In genomic region chr16:30894540-30895368, GRCh38 we compare ENCODE assay signal across 8 cellular contexts. TPM values are rescaled to one million over a fixed set of nuclear protein-coding genes. Genes with fewer than 3 reads are reported as not detected.
DNase-seq lines count a peak whose midpoint lies in the region; ATAC-seq and TF ChIP-seq lines count a peak whose summit lies in the region.

No MANE protein-coding gene starts in this region.

- peak overlapping the region; percentile 99 for H3K18ac ChIP-seq in neuronal stem cell (ENCODE audit: low read length)

- H2BK12ac ChIP-seq in neuronal stem cell (ENCODE audit: low read length): no peak overlapping the region

- no CpG with 5 or more reads among the region's 16 CpGs for WGBS in neuronal stem cell (ENCODE audit: extremely low coverage in 2 of 2, insufficient read length in 2 of 2, insufficient replicate concordance in 1 of 2), 2 donors

- H3K4me3 ChIP-seq in NT2/D1 (ENCODE audit: insufficient read length, low read depth) (peak overlapping the region; percentile 65), neuronal stem cell (ENCODE audit: low read length in 2 of 2) (peak overlapping the region; percentile 82 to 93)

- POLR2A ChIA-PET in CD4-positive, alpha-beta T cell (lab: Charles Lee): interaction anchor here (2.3 kb wide), 1 partner anchor 20 kb away, joined by 11 read pairs; no protein-coding TSS in a partner anchor

- peak overlapping the region; percentile 93 for H2AFZ ChIP-seq in neuronal stem cell (ENCODE audit: low read length)

- H3K9me3 Mint-ChIP-seq in CD4-positive, alpha-beta T cell: no peaks in the 10 kb centered on the region
- no peaks in the 10 kb centered on the region for H3K9me3 Mint-ChIP-seq in effector memory CD8-positive, alpha-beta T cell

- H3K23ac ChIP-seq in neuronal stem cell (ENCODE audit: low read depth, low read length, poor library complexity): no peak overlapping the region

- peaks cover 6% of the 10 kb centered on the region for H3K79me1 ChIP-seq in neuronal stem cell (ENCODE audit: low read depth, low read length)

- peaks cover 14% of the 10 kb centered on the region for H3K36me3 Mint-ChIP-seq in CD4-positive, alpha-beta T cell (ENCODE audit: low read depth)
- H3K36me3 Mint-ChIP-seq in effector memory CD8-positive, alpha-beta T cell (ENCODE audit: insufficient read depth): peaks cover 29% of the 10 kb centered on the region

- H3K27ac ChIP-seq in CD4-positive, alpha-beta T cell (ENCODE audit: low read depth, low read length): peak overlapping the region; percentile 73
- peak overlapping the region; percentile 50 for H3K27ac ChIP-seq in neuronal stem cell (replicated peaks; ENCODE audit: low read length)

- peak overlapping the region; percentile 88 for H4K8ac ChIP-seq in neuronal stem cell (ENCODE audit: low read depth, low read length)

- intact Hi-C loops in CD4-positive, alpha-beta T cell (cut with DNase I, micrococcal nuclease): loop anchor here (1.0 to 2.0 kb wide), 2 partner anchors 19 to 20 kb away; no protein-coding TSS in a partner anchor

- H2BK5ac ChIP-seq in neuronal stem cell (ENCODE audit: low read length): peak overlapping the region; percentile 42

- H3K36me3 ChIP-seq in NT2/D1 (ENCODE audit: insufficient read depth, insufficient read length, low read length): peaks cover 14% of the 10 kb centered on the region
- peaks cover 4 to 25% of the 10 kb centered on the region in 2 donors for H3K36me3 ChIP-seq in neuronal stem cell (replicated peaks in 1 of 2; ENCODE audit: control insufficient read depth in 2 of 2, insufficient read depth in 2 of 2, low read length in 2 of 2)

- H3K9ac ChIP-seq in NT2/D1 (ENCODE audit: insufficient read length, low read depth) (peak overlapping the region; percentile 80), neuronal stem cell (ENCODE audit: low read depth, low read length, poor library complexity) (peak overlapping the region; percentile 95)

- H3K4me1 Mint-ChIP-seq in CD4-positive, alpha-beta T cell (ENCODE audit: low read depth): peaks cover 49% of the 10 kb centered on the region
- H3K4me1 Mint-ChIP-seq in effector memory CD8-positive, alpha-beta T cell (ENCODE audit: low read depth in 2 of 2): peaks cover 24 to 30% of the 10 kb centered on the region in 2 donors

- H3K4me1 ChIP-seq in NT2/D1 (ENCODE audit: insufficient read depth, insufficient read length): peaks cover 8% of the 10 kb centered on the region
- peaks cover 16 to 20% of the 10 kb centered on the region in 2 donors for H3K4me1 ChIP-seq in neuronal stem cell (ENCODE audit: control insufficient read depth in 2 of 2, insufficient read depth in 1 of 2, low read depth in 1 of 2, low read length in 2 of 2)

- peak overlapping the region; percentile 88 for H2BK15ac ChIP-seq in neuronal stem cell (ENCODE audit: low read length)

- H3K4me2 ChIP-seq in neuronal stem cell (ENCODE audit: insufficient read depth, low read length, poor library complexity, severe bottlenecking): peak overlapping the region; percentile 78

- CTCF ChIA-PET in CD4-positive, alpha-beta T cell (lab: Charles Lee): interaction anchor here (2.4 kb wide), 1 partner anchor 50 kb away, joined by 13 read pairs; no protein-coding TSS in a partner anchor

- H3K9me3 ChIP-seq in CD4-positive, alpha-beta T cell (ENCODE audit: control insufficient read depth, low read length): no peaks in the 10 kb centered on the region
- H3K9me3 ChIP-seq in NT2/D1 (ENCODE audit: insufficient read depth, low read length) (no peaks in the 10 kb centered on the region), neuronal stem cell (replicated peaks in 1 of 2; ENCODE audit: control insufficient read depth in 2 of 2, insufficient read depth in 1 of 2, low read depth in 1 of 2, low read length in 2 of 2) (no peaks in the 10 kb centered on the region)

- H3K4ac ChIP-seq in neuronal stem cell (ENCODE audit: low read length): no peak overlapping the region

- no peak overlapping the region for H4K91ac ChIP-seq in neuronal stem cell (ENCODE audit: low read depth, low read length, poor library complexity)

- DNase-seq in CD4-positive, alpha-beta T cell: no peak
- DNase-seq in NT2/D1 (ENCODE audit: low read depth, low spot score) (no peak), neuronal stem cell (ENCODE audit: low spot score) (no peak), NCI-H1092 (lab: John Stamatoyannopoulos, UW) (no peak), SHP77 (lab: John Stamatoyannopoulos, UW) (no peak)
- no peak for DNase-seq in effector memory CD8-positive, alpha-beta T cell
- no peak for DNase-seq in stimulated activated CD4-positive, alpha-beta T cell treated with anti-CD3 and anti-CD28 coated beads, Interleukin-15, amount 100 ng/mL, for 24 hours

- peak overlapping the region; percentile 88 for H3K4me3 Mint-ChIP-seq in CD4-positive, alpha-beta T cell
- peak overlapping the region; percentile 67 to 83 for H3K4me3 Mint-ChIP-seq in effector memory CD8-positive, alpha-beta T cell

- H2BK120ac ChIP-seq in neuronal stem cell (ENCODE audit: low read depth, low read length): no peak overlapping the region

- H3K27me3 ChIP-seq in CD4-positive, alpha-beta T cell (ENCODE audit: control insufficient read depth, insufficient read depth, low read length): no peaks in the 10 kb centered on the region
- H3K27me3 ChIP-seq in NT2/D1 (ENCODE audit: insufficient read depth, insufficient read length) (peaks cover 13% of the 10 kb centered on the region), neuronal stem cell (ENCODE audit: control insufficient read depth in 3 of 3, insufficient read depth in 3 of 3, low read depth in 1 of 3, low read length in 3 of 3) (no peaks in the 10 kb centered on the region)

- peak overlapping the region; percentile 79 for H3K14ac ChIP-seq in neuronal stem cell (ENCODE audit: low read length)

- no peak for ATAC-seq in CD4-positive, alpha-beta T cell (ENCODE audit: poor library complexity)
- no peak for ATAC-seq in effector memory CD8-positive, alpha-beta T cell (replicated peaks)
- no peak for ATAC-seq in HG03280 (IDR thresholded peaks at IDR 0.05; ENCODE audit: unreplicated experiment)

- H3K27me3 Mint-ChIP-seq in CD4-positive, alpha-beta T cell: no peaks in the 10 kb centered on the region
- H3K27me3 Mint-ChIP-seq in effector memory CD8-positive, alpha-beta T cell: no peaks in the 10 kb centered on the region

- no peak overlapping the region for H2AK5ac ChIP-seq in neuronal stem cell (ENCODE audit: low read depth, low read length)

- H3K27ac Mint-ChIP-seq in CD4-positive, alpha-beta T cell: peak overlapping the region; percentile 71
- peak overlapping the region in 1 of 2 donors; percentile 29 for H3K27ac Mint-ChIP-seq in effector memory CD8-positive, alpha-beta T cell

- no peak for TF ChIP-seq CTCF in CD4-positive, alpha-beta T cell (IDR thresholded peaks at IDR 0.05)

RNA-seq across cellular contexts. Expression of gene BCL7C, which starts 0.9 kb away (rescaled TPM):
- total RNA-seq in CD4-positive, alpha-beta T cell: 10 to 100 TPM; 17.8 to 19.1 TPM
- 27.1 TPM for polyA plus RNA-seq in neuronal stem cell (2013, experiment 1 of 2)
- 26.1 TPM for polyA plus RNA-seq in neuronal stem cell (2013, experiment 2 of 2)

RNA-seq across cellular contexts. Expression of gene CTF1, which starts 1.7 kb away (rescaled TPM):
- total RNA-seq in CD4-positive, alpha-beta T cell: under 1 TPM in 1 of 2 experiments, not detected in 1; 0.20 TPM
- polyA plus RNA-seq in neuronal stem cell (2013, experiment 1 of 2): 3.7 TPM
- 4.2 TPM for polyA plus RNA-seq in neuronal stem cell (2013, experiment 2 of 2)

RNA-seq across cellular contexts. Expression of gene FBXL19, which starts 28.6 kb away (rescaled TPM):
- total RNA-seq in CD4-positive, alpha-beta T cell: 1 to 10 TPM; 7.5 to 8.9 TPM
- polyA plus RNA-seq in neuronal stem cell (2013, experiment 1 of 2): 60.7 TPM
- 57.8 TPM for polyA plus RNA-seq in neuronal stem cell (2013, experiment 2 of 2)

RNA-seq across cellular contexts. Expression of gene ORAI3, which starts 54.1 kb away (rescaled TPM):
- 1 to 10 TPM; 3.0 to 4.5 TPM for total RNA-seq in CD4-positive, alpha-beta T cell
- 16.7 TPM for polyA plus RNA-seq in neuronal stem cell (2013, experiment 1 of 2)
- 16.5 TPM for polyA plus RNA-seq in neuronal stem cell (2013, experiment 2 of 2)
